24 cellular contexts compared by ENCODE assay signal in the genomic region with DNA sequence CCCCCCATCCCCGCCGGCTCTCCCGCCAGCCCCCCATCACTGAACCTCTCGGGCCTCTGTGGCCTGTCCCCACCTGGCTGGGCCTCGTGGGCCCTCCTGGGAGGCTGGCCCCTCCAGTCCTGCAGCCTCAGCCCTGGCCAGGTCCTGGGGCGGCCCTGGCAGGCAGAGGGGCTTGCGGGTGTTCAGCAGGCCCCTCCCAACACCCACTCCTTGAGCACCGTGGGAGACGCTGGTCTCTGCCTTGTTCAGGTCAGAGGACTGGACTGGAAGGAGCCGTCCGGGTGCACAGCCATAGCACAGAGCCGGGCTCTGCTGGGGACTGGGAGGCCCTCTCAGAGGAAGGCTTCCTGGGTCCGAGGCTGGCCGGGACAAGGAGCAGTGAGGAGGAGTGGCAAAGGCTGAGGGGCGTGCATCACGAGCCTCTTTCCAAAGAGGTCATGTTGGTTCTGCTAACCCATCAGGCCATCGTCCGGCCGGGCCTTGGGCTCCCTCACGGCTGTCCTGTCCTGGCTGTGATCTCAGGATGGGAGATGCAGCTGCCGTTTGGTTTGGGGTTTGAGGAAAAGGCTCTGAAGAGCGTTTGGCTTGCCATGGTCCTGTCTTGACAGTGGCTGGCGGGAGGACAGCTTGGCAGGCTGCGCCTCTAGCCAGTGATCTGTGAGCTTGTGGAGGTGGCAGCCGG. TPM values are rescaled to one million over a fixed set of nuclear protein-coding genes. Genes with fewer than 3 reads are reported as not detected.
"Had no signal": no experiment of that assay in that cellular context is flagged by ENCODE, and none has a peak within 500 bp of the region (broad histone marks: within the 10 kb centered on the region; RNA-seq: fewer than 3 reads in every experiment).

No MANE protein-coding gene starts in this region.

- DNase-seq: colonic mucosa; dermis blood vessel endothelial cell; esophagus squamous epithelium; foreskin keratinocyte; kidney; left cardiac atrium; mucosa of descending colon; sigmoid colon; stimulated activated CD4-positive, alpha-beta T cell treated with anti-CD3 and anti-CD28 coated beads, Interleukin-2, amount 100 ng/mL, for 24 hours; stimulated activated CD4-positive, alpha-beta T cell treated with anti-CD3 and anti-CD28 coated beads, Interleukin-4, amount 100 ng/mL, for 4 hours; stimulated activated naive CD4-positive, alpha-beta T cell; stomach; transverse colon had no signal

- H3K9me3 Mint-ChIP-seq: nephron had no signal

- FAIRE-seq: kidney had no signal

- ATAC-seq: foreskin keratinocyte, left cardiac atrium had no signal

- H3K4me3 ChIP-seq: colonic mucosa, esophagus squamous epithelium, mucosa of descending colon, sigmoid colon, skin epidermis, stomach, thoracic aorta, transverse colon had no signal

- H3K36me3 ChIP-seq: colonic mucosa, sigmoid colon, thoracic aorta, transverse colon had no signal

- H3K27ac Mint-ChIP-seq: nephron had no signal

- H3K27ac ChIP-seq: colonic mucosa, esophagus squamous epithelium, foreskin keratinocyte, sigmoid colon, skin epidermis, stomach, thoracic aorta, transverse colon had no signal

- H3K9me3 ChIP-seq: colonic mucosa, esophagus squamous epithelium, mucosa of descending colon, sigmoid colon, stomach, thoracic aorta, transverse colon had no signal

- H3K4me1 ChIP-seq: colonic mucosa, foreskin keratinocyte, sigmoid colon had no signal

- H3K4me3 Mint-ChIP-seq: nephron had no signal

RNA-seq across cellular contexts. Expression of a gene that starts 6.3 kb away (rescaled TPM):
- total RNA-seq: cerebellum, colonic mucosa, dermis blood vessel endothelial cell, epithelial cell of proximal tubule, esophagus squamous epithelium, foreskin keratinocyte, kidney, left cardiac atrium, lung microvascular endothelial cell, mesenteric fat pad, mucosa of descending colon, omental fat pad, pulmonary artery endothelial cell, sigmoid colon, stomach, thoracic aorta, transverse colon, urinary bladder had no signal
- polyA plus RNA-seq: foreskin keratinocyte, liver, urinary bladder had no signal
